In genomic region chr4:20323991-20324390, GRCh38 we compare ENCODE assay signal across 27 cellular contexts.
DNase-seq lines count a peak whose midpoint lies in the region; ATAC-seq, FAIRE-seq and TF ChIP-seq lines count a peak whose summit lies in the region.
"Had no signal": no experiment of that assay in that cellular context is flagged by ENCODE, and none has a peak within 500 bp of the region (broad histone marks: within the 10 kb centered on the region; RNA-seq: fewer than 3 reads in every experiment).

No MANE protein-coding gene starts in this region.

- POLR2A ChIA-PET in MCF 10A (lab: Yijun Ruan, JAX) (interaction anchor here (0.6 kb wide), 1 partner anchor 986 kb away, joined by 3 read pairs; no protein-coding TSS in a partner anchor), GM10248 (lab: Yijun Ruan, JAX) (no interaction called here)

- no peak for TF ChIP-seq CTCF in MCF 10A (IDR thresholded peaks at IDR 0.05; ENCODE audit: unreplicated experiment)
- no peak for TF ChIP-seq CTCF in breast epithelium (IDR thresholded peaks at IDR 0.05)
- no peak for TF ChIP-seq CTCF in astrocyte (IDR thresholded peaks at IDR 0.05; ENCODE audit: insufficient read depth, low read depth, low read length)
- no peak for TF ChIP-seq CTCF in foreskin keratinocyte (conservative IDR thresholded peaks at IDR 0.05)
- TF ChIP-seq CTCF in GM10248 (IDR thresholded peaks at IDR 0.05; ENCODE audit: control extremely low read depth, extremely low read depth, low read depth, missing control alignments) = no peak

- H3K27ac Mint-ChIP-seq in MCF 10A (ENCODE audit: low read depth, unreplicated experiment) (no peak overlapping the region), astrocyte (ENCODE audit: unreplicated experiment) (no peak overlapping the region)
- no peak overlapping the region for H3K27ac Mint-ChIP-seq in effector memory CD8-positive, alpha-beta T cell
- H3K27ac Mint-ChIP-seq: activated CD4-positive, alpha-beta T cell treated with anti-CD3 and anti-CD28 coated beads, Interleukin-2, amount 10 ng/mL, durations not matched to agents 24 days and 14 days; activated naive CD8-positive, alpha-beta T cell treated with anti-CD3 and anti-CD28 coated beads, Interleukin-2, amount 10 ng/mL, durations not matched to agents 7 days and 5 days; activated T-cell treated with anti-CD3 and anti-CD28 coated beads, Interleukin-2, amount 50 U/mL, for 24 hours; CD4-positive, CD25-positive, alpha-beta regulatory T cell; nephron; stimulated activated naive CD8-positive, alpha-beta T cell treated with anti-CD3 and anti-CD28 coated beads, Interleukin-15, Interleukin-2, amounts not matched to agents 100 ng/mL and 50 ng/mL, for 24 hours had no signal

- no peak overlapping the region for H3K4me3 Mint-ChIP-seq in MCF 10A (ENCODE audit: unreplicated experiment)
- H3K4me3 Mint-ChIP-seq in astrocyte (ENCODE audit: unreplicated experiment) = no peak overlapping the region
- H3K4me3 Mint-ChIP-seq in effector memory CD8-positive, alpha-beta T cell = no peak overlapping the region
- H3K4me3 Mint-ChIP-seq: activated CD4-positive, alpha-beta T cell treated with anti-CD3 and anti-CD28 coated beads, Interleukin-2, amount 10 ng/mL, durations not matched to agents 24 days and 14 days; activated naive CD8-positive, alpha-beta T cell treated with anti-CD3 and anti-CD28 coated beads, Interleukin-2, amount 10 ng/mL, durations not matched to agents 7 days and 5 days; activated T-cell treated with anti-CD3 and anti-CD28 coated beads, Interleukin-2, amount 50 U/mL, for 24 hours; CD4-positive, CD25-positive, alpha-beta regulatory T cell; nephron; stimulated activated naive CD8-positive, alpha-beta T cell treated with anti-CD3 and anti-CD28 coated beads, Interleukin-15, Interleukin-2, amounts not matched to agents 100 ng/mL and 50 ng/mL, for 24 hours had no signal

- H3K36me3 Mint-ChIP-seq in MCF 10A (ENCODE audit: insufficient read depth, unreplicated experiment) = no peaks in the 10 kb centered on the region
- no peaks in the 10 kb centered on the region for H3K36me3 Mint-ChIP-seq in astrocyte (ENCODE audit: low read depth, unreplicated experiment)
- no peaks in the 10 kb centered on the region for H3K36me3 Mint-ChIP-seq in effector memory CD8-positive, alpha-beta T cell (ENCODE audit: insufficient read depth)
- H3K36me3 Mint-ChIP-seq: activated naive CD8-positive, alpha-beta T cell treated with anti-CD3 and anti-CD28 coated beads, Interleukin-2, amount 10 ng/mL, durations not matched to agents 7 days and 5 days; CD4-positive, CD25-positive, alpha-beta regulatory T cell had no signal

- H3K9ac ChIP-seq in astrocyte (ENCODE audit: low read length) = no peak overlapping the region

- H3K4me2 ChIP-seq in astrocyte (ENCODE audit: low read length) = no peak overlapping the region

- H4K20me1 ChIP-seq in astrocyte (ENCODE audit: insufficient read depth, low read length) = no peaks in the 10 kb centered on the region

- no peaks in the 10 kb centered on the region for H3K79me2 ChIP-seq in astrocyte (ENCODE audit: insufficient read depth, low read length)

- BruUV-seq in MCF 10A (replicated peaks; lab: Mats Ljungman, UMichigan) = no TSS peak

- peak; percentile 17 for DNase-seq in MCF 10A (ENCODE audit: unreplicated experiment)
- DNase-seq in breast epithelium (ENCODE audit: low spot score in 2 of 2) = no peak
- peak; percentile 27 for DNase-seq in astrocyte (ENCODE audit: low read depth)
- peak; percentile 11 to 20 for DNase-seq in foreskin keratinocyte
- no peak for DNase-seq in iPS-NIHi11 (ENCODE audit: low spot score)
- no peak for DNase-seq in NCI-H345 treated with DMSO at 0.1 percent for 48 hours (lab: John Stamatoyannopoulos, UW; ENCODE audit: unreplicated experiment)
- no peak for DNase-seq in effector memory CD8-positive, alpha-beta T cell
- DNase-seq in GM10248 (ENCODE audit: extremely low spot score) = no peak
- DNase-seq: activated CD4-positive, alpha-beta T cell treated with anti-CD3 and anti-CD28 coated beads, Interleukin-2, amount 10 ng/mL, durations not matched to agents 24 days and 14 days; activated gamma-delta T cell; activated naive CD8-positive, alpha-beta T cell treated with anti-CD3 and anti-CD28 coated beads, Interleukin-2, amount 10 ng/mL, durations not matched to agents 7 days and 5 days; activated T-cell treated with anti-CD3 and anti-CD28 coated beads, Interleukin-2, amount 50 U/mL, for 24 hours; CD4-positive, CD25-positive, alpha-beta regulatory T cell; gastrocnemius medialis; H7; hypothalamus; kidney; MG63; NCI-H1417 treated with DMSO at 0.1 percent for 48 hours; SHP77; uterus; WERI-Rb-1 had no signal

- H3K9me3 ChIP-seq in breast epithelium (no peaks in the 10 kb centered on the region), astrocyte (ENCODE audit: insufficient read depth, low read depth, low read length) (no peaks in the 10 kb centered on the region)
- H3K9me3 ChIP-seq: gastrocnemius medialis, MG63, thoracic aorta, uterus had no signal

- FAIRE-seq in astrocyte (lab: Jason Lieb, UNC) = no peak
- FAIRE-seq: GM12892, K562, kidney had no signal

- no peak for TF ChIP-seq POLR2A in breast epithelium (IDR thresholded peaks at IDR 0.05)

- H3K27ac ChIP-seq in breast epithelium = no peak overlapping the region
- no peak overlapping the region for H3K27ac ChIP-seq in astrocyte (ENCODE audit: low read depth, low read length)
- no peak overlapping the region for H3K27ac ChIP-seq in foreskin keratinocyte
- H3K27ac ChIP-seq: gastrocnemius medialis, thoracic aorta, uterus, WERI-Rb-1 had no signal

- no peaks in the 10 kb centered on the region for H3K36me3 ChIP-seq in breast epithelium
- no peaks in the 10 kb centered on the region for H3K36me3 ChIP-seq in astrocyte (ENCODE audit: insufficient read depth, low read length)
- H3K36me3 ChIP-seq: gastrocnemius medialis, MG63, thoracic aorta, uterus, WERI-Rb-1 had no signal

- peak; percentile 72 for ATAC-seq in foreskin keratinocyte
- no peak for ATAC-seq in effector memory CD8-positive, alpha-beta T cell (replicated peaks)
- ATAC-seq: gastrocnemius medialis, K562 had no signal

- H3K4me3 ChIP-seq in breast epithelium (no peak overlapping the region), astrocyte (ENCODE audit: insufficient read depth, low read depth, low read length) (no peak overlapping the region)
- H3K4me3 ChIP-seq: gastrocnemius medialis, K562, MG63, thoracic aorta, uterus had no signal

- CTCF ChIA-PET in MCF 10A (lab: Yijun Ruan, JAX) = interaction anchor here (0.5 kb wide), 1 partner anchor 1601 kb away, joined by 3 read pairs; no protein-coding TSS in a partner anchor
- CTCF ChIA-PET in GM10248 (lab: Yijun Ruan, JAX) = interaction anchor here (1.2 to 2.5 kb wide), 2 partner anchors 9 to 10 kb away, joined by 4 to 8 read pairs; no protein-coding TSS in a partner anchor

- H3K4me1 ChIP-seq in breast epithelium (no peaks in the 10 kb centered on the region), astrocyte (ENCODE audit: insufficient read depth, low read length) (no peaks in the 10 kb centered on the region), foreskin keratinocyte (no peaks in the 10 kb centered on the region)
- H3K4me1 ChIP-seq: gastrocnemius medialis, uterus had no signal

- H3K9me3 Mint-ChIP-seq in MCF 10A (ENCODE audit: unreplicated experiment) (no peaks in the 10 kb centered on the region), astrocyte (ENCODE audit: unreplicated experiment) (no peaks in the 10 kb centered on the region)
- peaks cover 10 to 13% of the 10 kb centered on the region in 2 donors for H3K9me3 Mint-ChIP-seq in effector memory CD8-positive, alpha-beta T cell
- H3K9me3 Mint-ChIP-seq: activated CD4-positive, alpha-beta T cell treated with anti-CD3 and anti-CD28 coated beads, Interleukin-2, amount 10 ng/mL, durations not matched to agents 24 days and 14 days; activated naive CD8-positive, alpha-beta T cell treated with anti-CD3 and anti-CD28 coated beads, Interleukin-2, amount 10 ng/mL, durations not matched to agents 7 days and 5 days; activated T-cell treated with anti-CD3 and anti-CD28 coated beads, Interleukin-2, amount 50 U/mL, for 24 hours; nephron; stimulated activated naive CD8-positive, alpha-beta T cell treated with anti-CD3 and anti-CD28 coated beads, Interleukin-15, Interleukin-2, amounts not matched to agents 100 ng/mL and 50 ng/mL, for 24 hours had no signal

- intact Hi-C loops in MCF 10A (cut with micrococcal nuclease) (no loop called here), breast epithelium (cut with DNase I; ENCODE audit: low total_unique reads) (no loop called here)

- H3K4me1 Mint-ChIP-seq in MCF 10A (ENCODE audit: insufficient read depth, unreplicated experiment) = peaks cover 5% of the 10 kb centered on the region
- peaks cover 9% of the 10 kb centered on the region for H3K4me1 Mint-ChIP-seq in astrocyte (ENCODE audit: low read depth, unreplicated experiment)
- H3K4me1 Mint-ChIP-seq in effector memory CD8-positive, alpha-beta T cell (ENCODE audit: low read depth in 2 of 2) = no peaks in the 10 kb centered on the region
- H3K4me1 Mint-ChIP-seq: activated CD4-positive, alpha-beta T cell treated with anti-CD3 and anti-CD28 coated beads, Interleukin-2, amount 10 ng/mL, durations not matched to agents 24 days and 14 days; activated naive CD8-positive, alpha-beta T cell treated with anti-CD3 and anti-CD28 coated beads, Interleukin-2, amount 10 ng/mL, durations not matched to agents 7 days and 5 days; CD4-positive, CD25-positive, alpha-beta regulatory T cell had no signal

- H3K27me3 ChIP-seq in breast epithelium = no peaks in the 10 kb centered on the region
- no peaks in the 10 kb centered on the region for H3K27me3 ChIP-seq in astrocyte (ENCODE audit: insufficient read depth, low read length)
- H3K27me3 ChIP-seq in foreskin keratinocyte = no peaks in the 10 kb centered on the region
- H3K27me3 ChIP-seq: gastrocnemius medialis, MG63, uterus had no signal

- H2AFZ ChIP-seq in astrocyte (ENCODE audit: low read depth, low read length) = no peak overlapping the region

- H3K27me3 Mint-ChIP-seq in MCF 10A (ENCODE audit: insufficient read depth, unreplicated experiment) (no peaks in the 10 kb centered on the region), astrocyte (ENCODE audit: low read depth, unreplicated experiment) (no peaks in the 10 kb centered on the region)
- H3K27me3 Mint-ChIP-seq in effector memory CD8-positive, alpha-beta T cell = no peaks in the 10 kb centered on the region
- H3K27me3 Mint-ChIP-seq: activated CD4-positive, alpha-beta T cell treated with anti-CD3 and anti-CD28 coated beads, Interleukin-2, amount 10 ng/mL, durations not matched to agents 24 days and 14 days; activated naive CD8-positive, alpha-beta T cell treated with anti-CD3 and anti-CD28 coated beads, Interleukin-2, amount 10 ng/mL, durations not matched to agents 7 days and 5 days; activated T-cell treated with anti-CD3 and anti-CD28 coated beads, Interleukin-2, amount 50 U/mL, for 24 hours; CD4-positive, CD25-positive, alpha-beta regulatory T cell; stimulated activated naive CD8-positive, alpha-beta T cell treated with anti-CD3 and anti-CD28 coated beads, Interleukin-15, Interleukin-2, amounts not matched to agents 100 ng/mL and 50 ng/mL, for 24 hours had no signal

Comparison
In these comparisons a context has a peak if more than half of its experiments do, and no peak if none do; other contexts are left out.
1. DNase-seq: peak in MCF 10A (single experiment), astrocyte (single experiment) and foreskin keratinocyte (2 of 2); none in breast epithelium (0 of 2), iPS-NIHi11 (single experiment), NCI-H345 treated with DMSO at 0.1 percent for 48 hours (single experiment), effector memory CD8-positive, alpha-beta T cell (0 of 3) and GM10248 (single experiment).